Comparison of ENCODE assay signal across 7 cellular contexts in genomic region chr16:1492923-1493745, GRCh38. TPM values are rescaled to one million over a fixed set of nuclear protein-coding genes. Genes with fewer than 3 reads are reported as not detected.
DNase-seq lines count a peak whose midpoint lies in the region; ATAC-seq and TF ChIP-seq lines count a peak whose summit lies in the region.

TSS of gene TELO2 (plus strand) at chr16:1493360. CDS start at chr16:1494282, 922 bp downstream.

- H3K9me3 Mint-ChIP-seq in activated CD4-positive, alpha-beta T cell treated with anti-CD3 and anti-CD28 coated beads, Interleukin-2, amount 10 ng/mL, durations not matched to agents 24 days and 14 days, result no peaks in the 10 kb centered on the region

- no peak for TF ChIP-seq CTCF in GM13977 (IDR thresholded peaks at IDR 0.05; ENCODE audit: extremely low read depth, insufficient read depth, missing control alignments)

- peak within 1 kb of the TSS; percentile 88 for H3K4me3 Mint-ChIP-seq in activated CD4-positive, alpha-beta T cell treated with anti-CD3 and anti-CD28 coated beads, Interleukin-2, amount 10 ng/mL, durations not matched to agents 24 days and 14 days

- DNase-seq in GM13977 (ENCODE audit: low spot score), result peak; percentile 99
- peak; percentile 82 for DNase-seq in NCI-H345 (lab: John Stamatoyannopoulos, UW)
- peak; percentile 97 for DNase-seq in activated CD4-positive, alpha-beta T cell treated with anti-CD3 and anti-CD28 coated beads, Interleukin-2, amount 10 ng/mL, durations not matched to agents 24 days and 14 days
- DNase-seq in stimulated activated CD4-positive, alpha-beta T cell treated with anti-CD3 and anti-CD28 coated beads, Interleukin-1b, Interleukin-23, amount 100 ng/mL, for 1 hour (ENCODE audit: low read depth in 2 of 2), result peak; percentile 72 to 87

- in situ Hi-C loops in GM13977 (cut with MboI; ENCODE audit: low pct_unique_long_range_greater_than_20kb, low sequenced_read_pairs, unreplicated experiment), result no loop called here

- peaks cover 10% of the 10 kb centered on the region for H3K4me1 Mint-ChIP-seq in activated CD4-positive, alpha-beta T cell treated with anti-CD3 and anti-CD28 coated beads, Interleukin-2, amount 10 ng/mL, durations not matched to agents 24 days and 14 days

- ATAC-seq in HG03025 (IDR thresholded peaks at IDR 0.05; ENCODE audit: low FRiP score, unreplicated experiment), result peak; percentile 54

- no peaks in the 10 kb centered on the region for H3K27me3 Mint-ChIP-seq in activated CD4-positive, alpha-beta T cell treated with anti-CD3 and anti-CD28 coated beads, Interleukin-2, amount 10 ng/mL, durations not matched to agents 24 days and 14 days

- H3K27ac ChIP-seq in cingulate gyrus (ENCODE audit: low read depth, low read length) (peak within 1 kb of the TSS; percentile 83), layer of hippocampus (ENCODE audit: low read depth, low read length) (peak within 1 kb of the TSS; percentile 88)

- intact Hi-C loops in activated CD4-positive, alpha-beta T cell treated with anti-CD3 and anti-CD28 coated beads, Interleukin-2, amount 10 ng/mL, durations not matched to agents 24 days and 14 days (cut with micrococcal nuclease), result loop anchor here (1.0 to 2.0 kb wide), 4 partner anchors 18 to 118 kb away; partner anchors contain the start of gene CLCN7

- H3K36me3 Mint-ChIP-seq in activated CD4-positive, alpha-beta T cell treated with anti-CD3 and anti-CD28 coated beads, Interleukin-2, amount 10 ng/mL, durations not matched to agents 24 days and 14 days (ENCODE audit: low read depth), result peaks cover 8% of the 10 kb centered on the region

- H3K27me3 ChIP-seq in layer of hippocampus (ENCODE audit: control insufficient read depth, insufficient read depth, low read length), result no peaks in the 10 kb centered on the region

- peak within 1 kb of the TSS; percentile 96 for H3K27ac Mint-ChIP-seq in activated CD4-positive, alpha-beta T cell treated with anti-CD3 and anti-CD28 coated beads, Interleukin-2, amount 10 ng/mL, durations not matched to agents 24 days and 14 days

RNA-seq across cellular contexts. Expression of gene TELO2, which starts in this region (rescaled TPM):
- 91.4 and 101 TPM in 2 replicates for total RNA-seq in activated CD4-positive, alpha-beta T cell treated with anti-CD3 and anti-CD28 coated beads, Interleukin-2, amount 10 ng/mL, durations not matched to agents 24 days and 14 days

Comparison
In these comparisons a context has a peak if more than half of its experiments do, and no peak if none do; other contexts are left out.
1. Peak in every context shown above with its lines: DNase-seq, ATAC-seq and H3K27ac ChIP-seq.